13 cellular contexts compared by ENCODE assay signal in the genomic region with DNA sequence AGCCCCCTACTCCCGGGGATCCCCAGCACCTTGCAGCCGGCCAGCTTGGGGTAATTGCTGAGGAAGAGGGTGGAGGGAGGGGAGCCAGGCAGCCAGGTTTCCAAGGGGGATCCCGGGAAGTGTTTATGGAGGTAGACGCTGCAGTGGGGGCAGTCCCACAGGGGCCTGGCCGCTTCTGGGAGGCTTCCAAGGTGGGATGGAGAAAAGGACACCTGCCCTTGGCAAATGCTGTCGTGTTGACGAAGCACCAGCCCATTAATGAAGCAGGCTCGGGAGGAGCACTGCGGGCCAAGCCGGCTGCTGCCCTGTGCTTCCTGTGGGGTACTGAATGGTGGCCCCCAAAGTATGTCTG.
DNase-seq lines count a peak whose midpoint lies in the region; ATAC-seq and TF ChIP-seq lines count a peak whose summit lies in the region.
"Had no signal": no experiment of that assay in that cellular context is flagged by ENCODE, and none has a peak within 500 bp of the region (broad histone marks: within the 10 kb centered on the region; RNA-seq: fewer than 3 reads in every experiment).

No MANE protein-coding gene starts in this region.

- no peak for TF ChIP-seq POLR2A in prostate gland (IDR thresholded peaks at IDR 0.05)

- H3K27ac ChIP-seq in right atrium auricular region (peak overlapping the region; percentile 60 to 61), cingulate gyrus (ENCODE audit: low read depth, low read length) (peak overlapping the region; percentile 49), prostate gland (peak overlapping the region; percentile 56 to 77)
- H3K27ac ChIP-seq: right lobe of liver had no signal

- H3K4me3 ChIP-seq in right atrium auricular region, result no peak overlapping the region
- peak overlapping the region; percentile 16 to 21 for H3K4me3 ChIP-seq in prostate gland

- no peaks in the 10 kb centered on the region for H3K27me3 ChIP-seq in right atrium auricular region
- H3K27me3 ChIP-seq in prostate gland (replicated peaks; ENCODE audit: insufficient read depth), result no peaks in the 10 kb centered on the region

- peaks cover 0 to 44% of the 10 kb centered on the region in 2 donors for H3K4me1 ChIP-seq in right atrium auricular region
- peaks cover 13% of the 10 kb centered on the region for H3K4me1 ChIP-seq in prostate gland (replicated peaks)

- WGBS in prostate gland, result 61% methylated on average over 10 of the region's 10 CpGs

- H3K36me3 ChIP-seq in right atrium auricular region (no peaks in the 10 kb centered on the region), prostate gland (no peaks in the 10 kb centered on the region)
- H3K36me3 ChIP-seq: right lobe of liver had no signal

- H3K9me3 ChIP-seq in right atrium auricular region (no peaks in the 10 kb centered on the region), prostate gland (no peaks in the 10 kb centered on the region)
- H3K9me3 ChIP-seq: right lobe of liver had no signal

- no peak for ATAC-seq in left ventricle myocardium superior
- no peak for ATAC-seq in GM21529 (IDR thresholded peaks at IDR 0.05; ENCODE audit: unreplicated experiment)
- ATAC-seq in GM19452 (IDR thresholded peaks at IDR 0.05; ENCODE audit: unreplicated experiment), result no peak
- ATAC-seq: natural killer cell; stimulated activated naive CD8-positive, alpha-beta T cell treated with anti-CD3 and anti-CD28 coated beads, Interleukin-15, Interleukin-2, amounts not matched to agents 100 U/mL and 50 U/mL, for 24 hours had no signal

- no peak for TF ChIP-seq CTCF in right atrium auricular region (IDR thresholded peaks at IDR 0.05)
- no peak for TF ChIP-seq CTCF in prostate gland (IDR thresholded peaks at IDR 0.05)

- DNase-seq in right atrium auricular region (ENCODE audit: low spot score) (no peak), left ventricle myocardium superior (no peak), prostate gland (ENCODE audit: low spot score) (no peak), putamen (ENCODE audit: low spot score) (no peak), NCI-H2081 treated with DMSO at 0.1 percent for 48 hours (lab: John Stamatoyannopoulos, UW) (no peak)
- DNase-seq: activated gamma-delta T cell; H9; natural killer cell; stimulated activated naive CD8-positive, alpha-beta T cell treated with anti-CD3 and anti-CD28 coated beads, Interleukin-15, Interleukin-2, amounts not matched to agents 100 U/mL and 50 U/mL, for 24 hours had no signal

- intact Hi-C loops in left ventricle myocardium superior (cut with micrococcal nuclease) (no loop called here), prostate gland (cut with DNase I) (no loop called here)

Comparison
In these comparisons a context has a peak if more than half of its experiments do, and no peak if none do; other contexts are left out.
1. H3K4me3 ChIP-seq: peak in prostate gland (2 of 2); none in right atrium auricular region (0 of 2).
2. Peak in every context shown above with its lines, with median percentiles within 50 percentile points of each other: H3K27ac ChIP-seq.